In the genomic region with DNA sequence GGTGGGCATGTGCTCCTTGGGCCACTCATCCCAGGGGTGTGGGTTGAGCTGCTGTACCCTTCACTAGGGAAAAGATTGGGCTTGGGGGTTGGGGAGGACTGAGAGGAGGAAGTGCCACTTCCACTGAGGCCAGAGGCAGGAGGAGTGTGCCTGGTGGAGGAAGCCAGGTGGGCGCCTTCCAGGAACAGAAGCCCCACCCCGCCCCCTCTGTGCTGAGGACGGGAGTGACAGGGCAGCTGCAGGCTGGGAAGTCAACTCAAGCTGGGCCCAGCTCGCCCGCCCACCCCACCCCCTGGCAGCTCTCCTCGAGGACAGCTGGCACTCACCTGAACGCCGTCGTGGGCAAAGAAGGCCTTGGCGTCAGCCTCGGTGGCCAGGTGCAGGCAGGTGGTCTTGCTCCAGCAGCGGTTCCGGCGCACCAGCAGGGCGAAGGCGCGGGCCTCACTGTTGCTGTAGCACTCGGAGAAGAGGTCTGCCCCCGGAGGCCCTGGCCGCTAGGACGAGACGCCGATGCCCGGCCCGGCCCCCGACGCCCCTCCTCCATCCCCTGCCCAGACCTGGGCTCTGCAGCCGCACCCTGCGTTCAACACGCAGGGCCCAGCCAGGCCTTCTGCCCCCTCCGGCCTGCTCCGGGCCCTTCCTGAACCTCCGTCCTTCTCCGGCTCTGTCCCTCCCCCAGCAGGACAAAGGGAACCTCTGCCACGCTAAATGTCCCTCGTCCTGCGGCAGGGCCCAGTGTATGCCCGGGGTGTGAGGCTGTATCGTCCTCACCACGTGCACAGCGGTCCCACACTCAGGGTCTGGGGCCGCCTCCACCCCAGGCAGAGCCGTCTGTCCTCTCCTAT, we compare ENCODE assay signal across 1 cellular context.
TF ChIP-seq lines count a peak whose summit lies in the region.

No MANE protein-coding gene starts in this region.

TF ChIP-seq in H1, 55 proteins besides CTCF, POLR2A, EP300 and RAD21:
- TF ChIP-seq, protein P1, sequence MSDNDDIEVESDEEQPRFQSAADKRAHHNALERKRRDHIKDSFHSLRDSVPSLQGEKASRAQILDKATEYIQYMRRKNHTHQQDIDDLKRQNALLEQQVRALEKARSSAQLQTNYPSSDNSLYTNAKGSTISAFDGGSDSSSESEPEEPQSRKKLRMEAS (IDR thresholded peaks at IDR 0.05), result peak; percentile 33; the same call in 1 of the 2 replicates
- TF ChIP-seq KDM1A (IDR thresholded peaks at IDR 0.05; ENCODE audit: borderline replicate concordance, low read length), result no peak
- no peak for TF ChIP-seq YY1 (IDR thresholded peaks at IDR 0.05; ENCODE audit: low read depth, low read length)
